In genomic region chr12:70540996-70541395, GRCh38 we compare ENCODE assay signal across 19 cellular contexts.
"Had no signal": no experiment of that assay in that cellular context is flagged by ENCODE, and none has a peak within 500 bp of the region (broad histone marks: within the 10 kb centered on the region; RNA-seq: fewer than 3 reads in every experiment).

No MANE protein-coding gene starts in this region.

- H3K36me3 ChIP-seq: neural progenitor cell, prostate gland, suprapubic skin, vagina had no signal

- H3K36me3 Mint-ChIP-seq: naive B cell, neural progenitor cell had no signal

- H3K9ac ChIP-seq: neural progenitor cell had no signal

- H3K9me3 ChIP-seq: prostate gland, suprapubic skin, vagina had no signal

- H3K27me3 Mint-ChIP-seq: memory B cell had no signal

- H3K4me1 ChIP-seq: neural progenitor cell, prostate gland, suprapubic skin had no signal

- H3K27ac Mint-ChIP-seq: effector memory CD8-positive, alpha-beta T cell; memory B cell; neural progenitor cell; stimulated activated naive CD8-positive, alpha-beta T cell treated with anti-CD3 and anti-CD28 coated beads, Interleukin-15, amount 100 ng/mL, for 72 hours had no signal

- H2AFZ ChIP-seq: neural progenitor cell had no signal

- H3K4me3 ChIP-seq: lung, neural progenitor cell, prostate gland, skin epidermis, suprapubic skin, vagina had no signal

- H3K27ac ChIP-seq: neural progenitor cell, prostate gland, skin epidermis, suprapubic skin, vagina had no signal

- H3K4me3 Mint-ChIP-seq: effector memory CD8-positive, alpha-beta T cell; memory B cell; naive B cell; nephron; neural progenitor cell; stimulated activated naive CD8-positive, alpha-beta T cell treated with anti-CD3 and anti-CD28 coated beads, Interleukin-15, amount 100 ng/mL, for 72 hours had no signal

- H3K27me3 ChIP-seq: neural progenitor cell, suprapubic skin, vagina had no signal

- H3K9me3 Mint-ChIP-seq: effector memory CD8-positive, alpha-beta T cell; memory B cell; nephron; stimulated activated naive CD8-positive, alpha-beta T cell treated with anti-CD3 and anti-CD28 coated beads, Interleukin-15, amount 100 ng/mL, for 72 hours had no signal

- H3K4me2 ChIP-seq: neural progenitor cell had no signal

- H3K4me1 Mint-ChIP-seq: naive B cell; stimulated activated naive CD8-positive, alpha-beta T cell treated with anti-CD3 and anti-CD28 coated beads, Interleukin-15, amount 100 ng/mL, for 72 hours had no signal

- DNase-seq: cortex of kidney; effector memory CD8-positive, alpha-beta T cell; head of caudate nucleus; naive B cell; right cardiac atrium; stimulated activated CD4-positive, alpha-beta T cell treated with anti-CD3 and anti-CD28 coated beads, Interleukin-15, amount 100 ng/mL, for 24 hours; stimulated activated CD4-positive, alpha-beta T cell treated with anti-CD3 and anti-CD28 coated beads, Interleukin-2, amount 100 ng/mL, for 48 hours; stimulated activated naive CD4-positive, alpha-beta T cell; stimulated activated naive CD8-positive, alpha-beta T cell treated with anti-CD3 and anti-CD28 coated beads, Interleukin-15, amount 100 ng/mL, for 72 hours; trophoblast cell had no signal

- ATAC-seq: effector memory CD8-positive, alpha-beta T cell; left lobe of liver; right cardiac atrium; stimulated activated naive CD8-positive, alpha-beta T cell treated with anti-CD3 and anti-CD28 coated beads, Interleukin-15, amount 100 ng/mL, for 72 hours had no signal
